Comparison of ENCODE assay signal across 29 cellular contexts in genomic region chr12:72036393-72036792, GRCh38.
"Had no signal": no experiment of that assay in that cellular context is flagged by ENCODE, and none has a peak within 500 bp of the region (broad histone marks: within the 10 kb centered on the region; RNA-seq: fewer than 3 reads in every experiment).

No MANE protein-coding gene starts in this region.

- H3K9me3 Mint-ChIP-seq: stimulated activated naive CD8-positive, alpha-beta T cell treated with anti-CD3 and anti-CD28 coated beads, Interleukin-15, amount 100 ng/mL, for 72 hours had no signal

- H3K36me3 ChIP-seq: esophagus muscularis mucosa, heart right ventricle, left lung, neutrophil, prostate gland, right atrium auricular region, tibial artery had no signal

- H3K4me1 Mint-ChIP-seq: naive B cell; stimulated activated naive CD8-positive, alpha-beta T cell treated with anti-CD3 and anti-CD28 coated beads, Interleukin-15, amount 100 ng/mL, for 72 hours had no signal

- H3K4me3 Mint-ChIP-seq: mesothelial cell of epicardium; naive B cell; natural killer cell treated with Interleukin-12 subunit alpha and Interleukin-12 subunit beta and Interleukin-15 and Interleukin-18, amount 100 ng/mL, for 72 hours; neural crest cell; stimulated activated naive CD8-positive, alpha-beta T cell treated with anti-CD3 and anti-CD28 coated beads, Interleukin-15, amount 100 ng/mL, for 72 hours; type B pancreatic cell had no signal

- H3K4me3 ChIP-seq: coronary artery, esophagus muscularis mucosa, heart right ventricle, left lung, mucosa of descending colon, prostate gland, right atrium auricular region, smooth muscle cell, tibial artery had no signal

- ATAC-seq: heart right ventricle; left cardiac atrium; left lung; mucosa of descending colon; natural killer cell treated with Interleukin-12 subunit alpha and Interleukin-12 subunit beta and Interleukin-15 and Interleukin-18, amount 100 ng/mL, for 72 hours; sciatic nerve; stimulated activated naive CD8-positive, alpha-beta T cell treated with anti-CD3 and anti-CD28 coated beads, Interleukin-15, amount 100 ng/mL, for 72 hours had no signal

- H3K27ac Mint-ChIP-seq: mesothelial cell of epicardium; naive B cell; natural killer cell treated with Interleukin-12 subunit alpha and Interleukin-12 subunit beta and Interleukin-15 and Interleukin-18, amount 100 ng/mL, for 72 hours; stimulated activated naive CD8-positive, alpha-beta T cell treated with anti-CD3 and anti-CD28 coated beads, Interleukin-15, amount 100 ng/mL, for 72 hours; type B pancreatic cell had no signal

- H3K27ac ChIP-seq: coronary artery, esophagus muscularis mucosa, heart right ventricle, left lung, neutrophil, prostate gland, right atrium auricular region, tibial artery had no signal

- H3K9me3 ChIP-seq: esophagus muscularis mucosa, left lung, mucosa of descending colon, neutrophil, prostate gland, tibial artery had no signal

- H3K36me3 Mint-ChIP-seq: naive B cell; natural killer cell treated with Interleukin-12 subunit alpha and Interleukin-12 subunit beta and Interleukin-15 and Interleukin-18, amount 100 ng/mL, for 72 hours; type B pancreatic cell had no signal

- DNase-seq: dermis blood vessel endothelial cell; effector memory CD4-positive, alpha-beta T cell; foreskin melanocyte; glutamatergic neuron; heart right ventricle; hippocampal formation; left cardiac atrium; left lung; mesenchymal stem cell; mucosa of descending colon; naive B cell; stimulated activated CD4-positive, alpha-beta T cell treated with anti-CD3 and anti-CD28 coated beads, Interleukin-12 subunit alpha, Interleukin-12 subunit beta, amount 100 ng/mL, for 4 hours; stimulated activated CD4-positive, alpha-beta T cell treated with anti-CD3 and anti-CD28 coated beads, Interleukin-1b, Interleukin-23, amount 100 ng/mL, for 48 hours; stimulated activated CD4-positive, alpha-beta T cell treated with anti-CD3 and anti-CD28 coated beads, Interleukin-4, amount 100 ng/mL, for 1 hour; stimulated activated CD8-positive, alpha-beta memory T cell treated with anti-CD3 and anti-CD28 coated beads, Interleukin-4, amount 100 ng/mL, for 48 hours; stimulated activated naive CD4-positive, alpha-beta T cell; stimulated activated naive CD8-positive, alpha-beta T cell treated with anti-CD3 and anti-CD28 coated beads, Interleukin-15, amount 100 ng/mL, for 72 hours; tibial artery had no signal

- H3K27me3 Mint-ChIP-seq: natural killer cell treated with Interleukin-12 subunit alpha and Interleukin-12 subunit beta and Interleukin-15 and Interleukin-18, amount 100 ng/mL, for 72 hours; stimulated activated naive CD8-positive, alpha-beta T cell treated with anti-CD3 and anti-CD28 coated beads, Interleukin-15, amount 100 ng/mL, for 72 hours had no signal
